Comparison of ENCODE assay signal across 9 cellular contexts in the genomic region with DNA sequence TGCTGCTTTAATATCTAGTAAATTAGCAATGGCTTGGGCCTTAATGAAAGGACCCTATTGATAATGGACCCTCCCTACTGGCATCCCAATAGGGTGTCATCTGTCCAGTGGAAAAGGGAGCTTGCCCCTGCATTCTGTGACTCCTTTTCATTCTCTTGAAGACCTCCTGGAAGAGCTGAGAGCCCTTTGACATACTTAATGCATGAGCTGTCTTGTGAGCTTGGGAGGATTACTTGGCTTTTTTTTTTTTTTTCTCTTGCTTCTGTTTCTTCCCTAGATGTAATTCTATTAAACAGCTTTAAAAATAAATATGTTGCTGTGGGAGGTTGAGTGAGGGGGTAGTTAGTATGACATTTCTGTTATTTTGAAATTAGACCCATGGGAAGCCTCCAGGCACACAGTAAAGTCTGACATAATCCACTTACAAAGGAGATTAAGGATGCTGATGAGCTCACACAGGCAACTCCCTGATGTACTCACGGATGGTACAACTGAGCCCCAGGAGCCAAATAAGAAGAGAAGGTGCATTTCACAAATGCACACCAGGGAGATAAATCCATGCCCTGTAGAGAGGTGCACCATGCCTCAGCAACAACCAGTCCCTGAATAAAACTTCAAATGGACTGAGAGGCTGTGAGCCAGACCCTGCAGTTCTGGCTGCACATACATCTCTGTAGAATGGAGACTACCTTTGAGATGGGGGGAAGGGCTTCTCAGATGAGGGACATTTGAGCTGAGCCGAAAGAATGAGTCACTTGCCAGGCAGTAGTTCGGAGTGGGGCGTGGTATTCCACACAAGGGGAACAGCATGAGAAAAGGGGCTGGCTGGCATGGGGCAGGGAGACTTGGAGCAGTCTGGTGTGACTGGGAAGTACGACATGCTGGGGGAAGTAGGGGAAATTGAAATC.
A peak's percentile ranks its signal among the peaks of the same experiment; 100 is the strongest.
DNase-seq lines count a peak whose midpoint lies in the region; TF ChIP-seq lines count a peak whose summit lies in the region.
"Had no signal": no experiment of that assay in that cellular context is flagged by ENCODE, and none has a peak within 500 bp of the region (broad histone marks: within the 10 kb centered on the region; RNA-seq: fewer than 3 reads in every experiment).

No MANE protein-coding gene starts in this region.

- peak overlapping the region; percentile 70 for H3K27ac ChIP-seq in HEK293 (ENCODE audit: extremely low read depth, low read depth, low read length)
- peak overlapping the region; percentile 98 for H3K27ac ChIP-seq in RWPE1
- peak overlapping the region; percentile 89 for H3K27ac ChIP-seq in suprapubic skin
- H3K27ac ChIP-seq: neutrophil, SK-N-MC had no signal

- DNase-seq in RWPE1 (ENCODE audit: low spot score) (peak; percentile 95), glomerular visceral epithelial cell (ENCODE audit: extremely low spot score) (peak; percentile 48), suprapubic skin (ENCODE audit: low spot score in 2 of 2) (no peak), cerebellum (ENCODE audit: low spot score) (no peak), NCI-H1694 (lab: John Stamatoyannopoulos, UW) (no peak)
- no peak for DNase-seq in central memory CD4-positive, alpha-beta T cell

- CTCF ChIA-PET in HEK293 (lab: Yijun Ruan, JAX) (interaction anchor here (0.6 to 2.4 kb wide), 3 partner anchors 10 to 679 kb away, joined by 3 to 10 read pairs (median 5); no protein-coding TSS in a partner anchor), RWPE1 (lab: Yijun Ruan, JAX) (interaction anchor here (0.6 to 1.4 kb wide), 6 partner anchors 25 to 1445 kb away, joined by 3 to 4 read pairs (median 4); no protein-coding TSS in a partner anchor)

- H3K36me3 ChIP-seq in HEK293 (ENCODE audit: control insufficient read depth in 2 of 2, insufficient read depth in 1 of 2, low read length in 2 of 2) = no peaks in the 10 kb centered on the region
- no peaks in the 10 kb centered on the region for H3K36me3 ChIP-seq in suprapubic skin
- H3K36me3 ChIP-seq: neutrophil had no signal

- TF ChIP-seq POLR2A in suprapubic skin (IDR thresholded peaks at IDR 0.05) = no peak

- H3K9me3 ChIP-seq in HEK293 (ENCODE audit: control insufficient read depth, insufficient read depth, low read depth, low read length) = no peaks in the 10 kb centered on the region
- no peaks in the 10 kb centered on the region for H3K9me3 ChIP-seq in suprapubic skin
- H3K9me3 ChIP-seq: neutrophil had no signal

- 53% methylated on average over 5 of the region's 5 CpGs for WGBS in suprapubic skin

- no peak overlapping the region; the same call in 1 of the 2 replicates for H3K4me3 ChIP-seq in HEK293 (ENCODE audit: low read depth, low read length)
- H3K4me3 ChIP-seq in suprapubic skin = no peak overlapping the region
- H3K4me3 ChIP-seq: SK-N-MC had no signal

- H3K4me1 ChIP-seq in HEK293 (ENCODE audit: control insufficient read depth, insufficient read depth, low read length) = peaks cover 9% of the 10 kb centered on the region; the same call in 1 of the 2 replicates
- H3K4me1 ChIP-seq in suprapubic skin = peaks cover 51% of the 10 kb centered on the region

- no peak for TF ChIP-seq EP300 in suprapubic skin (IDR thresholded peaks at IDR 0.05)

- POLR2A ChIA-PET in HEK293 (lab: Yijun Ruan, JAX) = interaction anchor here (0.7 kb wide), 1 partner anchor 13 kb away, joined by 3 read pairs; no protein-coding TSS in a partner anchor
- POLR2A ChIA-PET in RWPE1 (lab: Yijun Ruan, JAX; ENCODE audit: low non-redundant PET) = interaction anchor here (0.7 to 1.4 kb wide), 2 partner anchors 50 to 556 kb away, joined by 4 to 8 read pairs; no protein-coding TSS in a partner anchor

- H3K27me3 ChIP-seq in suprapubic skin = no peaks in the 10 kb centered on the region
- H3K27me3 ChIP-seq: neutrophil had no signal

- no peak for TF ChIP-seq CTCF in HEK293 (tag by site-specific recombination; IDR thresholded peaks at IDR 0.05)
- TF ChIP-seq CTCF in RWPE1 (conservative IDR thresholded peaks at IDR 0.05; ENCODE audit: low read depth) = no peak
- no peak for TF ChIP-seq CTCF in suprapubic skin (IDR thresholded peaks at IDR 0.05)

TF ChIP-seq in HEK293, 187 proteins besides CTCF, POLR2A, EP300 and RAD21 (continues in another document):
- TF ChIP-seq ZNF274 (IDR thresholded peaks at IDR 0.05; ENCODE audit: low read length) (no peak), ZNF274 (tag by site-specific recombination; IDR thresholded peaks at IDR 0.05; ENCODE audit: borderline replicate concordance) (no peak), ZNF629 (tag by site-specific recombination; IDR thresholded peaks at IDR 0.05) (peak; percentile 95), ZNF335 (tag by site-specific recombination; conservative IDR thresholded peaks at IDR 0.05) (no peak), ZNF596 (tag by site-specific recombination; IDR thresholded peaks at IDR 0.05) (no peak), ZNF529 (tag by site-specific recombination; IDR thresholded peaks at IDR 0.05; ENCODE audit: insufficient replicate concordance) (no peak), ZBTB7A (tag by site-specific recombination; IDR thresholded peaks at IDR 0.05; ENCODE audit: low read depth) (no peak), GLI2 (tag by site-specific recombination; IDR thresholded peaks at IDR 0.05; ENCODE audit: borderline replicate concordance, low read depth) (peak; percentile 76), KLF1 (tag by site-specific recombination; IDR thresholded peaks at IDR 0.05) (peak; percentile 54; the same call in 1 of the 2 replicates), ZNF2 (tag by site-specific recombination; IDR thresholded peaks at IDR 0.05) (no peak; the same call in 1 of the 2 replicates), ZFHX2 (tag by site-specific recombination; conservative IDR thresholded peaks at IDR 0.05) (peak; percentile 37; the same call in 1 of the 2 replicates), MYNN (tag by site-specific recombination; IDR thresholded peaks at IDR 0.05; ENCODE audit: borderline replicate concordance) (peak; percentile 44; the same call in 1 of the 2 replicates), ZNF600 (tag by site-specific recombination; IDR thresholded peaks at IDR 0.05) (peak; percentile 94), ZNF211 (tag by site-specific recombination; IDR thresholded peaks at IDR 0.05; ENCODE audit: low read depth) (no peak), ZNF140 (tag by site-specific recombination; IDR thresholded peaks at IDR 0.05) (no peak), ZNF24 (tag by site-specific recombination; IDR thresholded peaks at IDR 0.05) (peak; percentile 73; the same call in 1 of the 2 replicates), ZNF701 (tag by site-specific recombination; IDR thresholded peaks at IDR 0.05) (no peak), ZNF560 (tag by site-specific recombination; IDR thresholded peaks at IDR 0.05; ENCODE audit: borderline replicate concordance) (no peak)
- TF ChIP-seq, protein P1, sequence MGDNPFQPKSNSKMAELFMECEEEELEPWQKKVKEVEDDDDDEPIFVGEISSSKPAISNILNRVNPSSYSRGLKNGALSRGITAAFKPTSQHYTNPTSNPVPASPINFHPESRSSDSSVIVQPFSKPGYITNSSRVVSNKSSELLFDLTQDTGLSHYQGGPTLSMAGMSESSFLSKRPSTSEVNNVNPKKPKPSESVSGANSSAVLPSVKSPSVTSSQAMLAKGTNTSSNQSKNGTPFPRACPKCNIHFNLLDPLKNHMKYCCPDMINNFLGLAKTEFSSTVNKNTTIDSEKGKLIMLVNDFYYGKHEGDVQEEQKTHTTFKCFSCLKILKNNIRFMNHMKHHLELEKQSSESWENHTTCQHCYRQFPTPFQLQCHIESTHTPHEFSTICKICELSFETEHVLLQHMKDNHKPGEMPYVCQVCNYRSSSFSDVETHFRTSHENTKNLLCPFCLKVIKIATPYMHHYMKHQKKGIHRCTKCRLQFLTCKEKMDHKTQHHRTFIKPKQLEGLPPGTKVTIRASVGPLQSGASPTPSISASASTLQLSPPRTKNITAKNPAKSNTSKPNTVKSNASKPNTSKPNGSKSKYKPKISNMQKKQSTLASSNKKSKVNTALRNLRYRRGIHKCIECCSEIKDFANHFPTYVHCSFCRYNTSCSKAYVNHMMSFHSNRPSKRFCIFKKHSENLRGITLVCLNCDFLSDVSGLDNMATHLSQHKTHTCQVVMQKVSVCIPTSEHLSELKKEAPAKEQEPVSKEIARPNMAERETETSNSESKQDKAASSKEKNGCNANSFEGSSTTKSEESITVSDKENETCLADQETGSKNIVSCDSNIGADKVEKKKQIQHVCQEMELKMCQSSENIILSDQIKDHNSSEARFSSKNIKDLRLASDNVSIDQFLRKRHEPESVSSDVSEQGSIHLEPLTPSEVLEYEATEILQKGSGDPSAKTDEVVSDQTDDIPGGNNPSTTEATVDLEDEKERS (tag by site-specific recombination; IDR thresholded peaks at IDR 0.05) = no peak
- TF ChIP-seq, protein P2, sequence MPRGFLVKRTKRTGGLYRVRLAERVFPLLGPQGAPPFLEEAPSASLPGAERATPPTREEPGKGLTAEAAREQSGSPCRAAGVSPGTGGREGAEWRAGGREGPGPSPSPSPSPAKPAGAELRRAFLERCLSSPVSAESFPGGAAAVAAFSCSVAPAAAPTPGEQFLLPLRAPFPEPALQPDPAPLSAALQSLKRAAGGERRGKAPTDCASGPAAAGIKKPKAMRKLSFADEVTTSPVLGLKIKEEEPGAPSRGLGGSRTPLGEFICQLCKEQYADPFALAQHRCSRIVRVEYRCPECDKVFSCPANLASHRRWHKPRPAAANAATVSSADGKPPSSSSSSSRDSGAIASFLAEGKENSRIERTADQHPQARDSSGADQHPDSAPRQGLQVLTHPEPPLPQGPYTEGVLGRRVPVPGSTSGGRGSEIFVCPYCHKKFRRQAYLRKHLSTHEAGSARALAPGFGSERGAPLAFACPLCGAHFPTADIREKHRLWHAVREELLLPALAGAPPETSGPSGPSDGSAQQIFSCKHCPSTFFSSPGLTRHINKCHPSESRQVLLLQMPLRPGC (tag by site-specific recombination; IDR thresholded peaks at IDR 0.05) = peak; percentile 81
- TF ChIP-seq, protein P3, sequence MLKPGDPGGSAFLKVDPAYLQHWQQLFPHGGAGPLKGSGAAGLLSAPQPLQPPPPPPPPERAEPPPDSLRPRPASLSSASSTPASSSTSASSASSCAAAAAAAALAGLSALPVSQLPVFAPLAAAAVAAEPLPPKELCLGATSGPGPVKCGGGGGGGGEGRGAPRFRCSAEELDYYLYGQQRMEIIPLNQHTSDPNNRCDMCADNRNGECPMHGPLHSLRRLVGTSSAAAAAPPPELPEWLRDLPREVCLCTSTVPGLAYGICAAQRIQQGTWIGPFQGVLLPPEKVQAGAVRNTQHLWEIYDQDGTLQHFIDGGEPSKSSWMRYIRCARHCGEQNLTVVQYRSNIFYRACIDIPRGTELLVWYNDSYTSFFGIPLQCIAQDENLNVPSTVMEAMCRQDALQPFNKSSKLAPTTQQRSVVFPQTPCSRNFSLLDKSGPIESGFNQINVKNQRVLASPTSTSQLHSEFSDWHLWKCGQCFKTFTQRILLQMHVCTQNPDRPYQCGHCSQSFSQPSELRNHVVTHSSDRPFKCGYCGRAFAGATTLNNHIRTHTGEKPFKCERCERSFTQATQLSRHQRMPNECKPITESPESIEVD (tag by site-specific recombination; IDR thresholded peaks at IDR 0.05) = peak; percentile 91

Comparison
In these comparisons a context has a peak if more than half of its experiments do, and no peak if none do; other contexts are left out.
1. DNase-seq: peak in RWPE1 (single experiment) and glomerular visceral epithelial cell (single experiment); none in suprapubic skin (0 of 2), cerebellum (single experiment), NCI-H1694 (single experiment) and central memory CD4-positive, alpha-beta T cell (single experiment).
2. Peak in every context shown above with its lines, with median percentiles within 50 percentile points of each other: H3K27ac ChIP-seq.